18 cellular contexts compared by ENCODE assay signal in genomic region chr2:199509401-199509800, GRCh38. TPM values are rescaled to one million over a fixed set of nuclear protein-coding genes. Genes with fewer than 3 reads are reported as not detected.
A peak's percentile ranks its signal among the peaks of the same experiment; 100 is the strongest.
DNase-seq lines count a peak whose midpoint lies in the region; ATAC-seq and TF ChIP-seq lines count a peak whose summit lies in the region.
"Had no signal": no experiment of that assay in that cellular context is flagged by ENCODE, and none has a peak within 500 bp of the region (broad histone marks: within the 10 kb centered on the region; RNA-seq: fewer than 3 reads in every experiment).

No MANE protein-coding gene starts in this region.

- H3K36me3 ChIP-seq in lower lobe of right lung: no peaks in the 10 kb centered on the region
- H3K36me3 ChIP-seq: uterus had no signal

- ATAC-seq in GM18858 (IDR thresholded peaks at IDR 0.05; ENCODE audit: unreplicated experiment): peak; percentile 87
- ATAC-seq in GM21423 (IDR thresholded peaks at IDR 0.05; ENCODE audit: unreplicated experiment): peak; percentile 92
- ATAC-seq in HG02938 (IDR thresholded peaks at IDR 0.05; ENCODE audit: unreplicated experiment): peak; percentile 84
- ATAC-seq in HG03442 (IDR thresholded peaks at IDR 0.05; ENCODE audit: unreplicated experiment): peak; percentile 72
- no peak for ATAC-seq in lower lobe of right lung
- ATAC-seq: sciatic nerve had no signal

- H3K9me3 ChIP-seq in lower lobe of right lung: no peaks in the 10 kb centered on the region
- H3K9me3 ChIP-seq: uterus had no signal

- DNase-seq in NCI-H2171 treated with DMSO at 0.1 percent for 48 hours (lab: John Stamatoyannopoulos, UW): no peak
- DNase-seq in lower lobe of right lung: no peak
- no peak for DNase-seq in NCI-H82 (lab: John Stamatoyannopoulos, UW)
- no peak for DNase-seq in GOT3 (lab: John Stamatoyannopoulos, UW)
- DNase-seq: activated CD4-positive, alpha-beta T cell treated with anti-CD3 and anti-CD28 coated beads, Interleukin-2, amount 50 U/mL, for 48 hours; amygdala; NCI-H1930; NCI-H774; SHP77 treated with DMSO at 0.1 percent for 48 hours; stimulated activated naive CD4-positive, alpha-beta T cell; uterus had no signal

- no peak for TF ChIP-seq CTCF in lower lobe of right lung (IDR thresholded peaks at IDR 0.05)

- H3K27ac ChIP-seq in lower lobe of right lung: no peak overlapping the region
- H3K27ac ChIP-seq: uterus had no signal

- no peaks in the 10 kb centered on the region for H3K27me3 ChIP-seq in lower lobe of right lung (ENCODE audit: low read depth)
- H3K27me3 ChIP-seq: uterus had no signal

- H3K4me3 ChIP-seq in lower lobe of right lung: no peak overlapping the region
- H3K4me3 ChIP-seq: lung, uterus had no signal

- intact Hi-C loops in lower lobe of right lung (cut with DNase I): no loop called here

- no peaks in the 10 kb centered on the region for H3K4me1 ChIP-seq in lower lobe of right lung
- H3K4me1 ChIP-seq: uterus had no signal

RNA-seq across cellular contexts. Expression of gene SATB2, which starts 51.7 kb away (rescaled TPM):
- 5.0 TPM for total RNA-seq in lower lobe of right lung
- total RNA-seq: activated T-helper 1 cell treated with anti-CD3 and anti-CD28 coated beads, Interleukin-12 subunit alpha, Interleukin-12 subunit beta, Interleukin-2, Interleukin-4 antibody, amounts not matched to agents 30 ng/mL and 10 ng/mL and 1 ng/mL, durations not matched to agents 14 hours and 24 hours and 36 hours had no signal

Comparison
In these comparisons a context has a peak if more than half of its experiments do, and no peak if none do; other contexts are left out.
1. ATAC-seq: peak in GM18858 (single experiment), GM21423 (single experiment), HG02938 (single experiment) and HG03442 (single experiment); none in lower lobe of right lung (0 of 2).